In the genomic region with DNA sequence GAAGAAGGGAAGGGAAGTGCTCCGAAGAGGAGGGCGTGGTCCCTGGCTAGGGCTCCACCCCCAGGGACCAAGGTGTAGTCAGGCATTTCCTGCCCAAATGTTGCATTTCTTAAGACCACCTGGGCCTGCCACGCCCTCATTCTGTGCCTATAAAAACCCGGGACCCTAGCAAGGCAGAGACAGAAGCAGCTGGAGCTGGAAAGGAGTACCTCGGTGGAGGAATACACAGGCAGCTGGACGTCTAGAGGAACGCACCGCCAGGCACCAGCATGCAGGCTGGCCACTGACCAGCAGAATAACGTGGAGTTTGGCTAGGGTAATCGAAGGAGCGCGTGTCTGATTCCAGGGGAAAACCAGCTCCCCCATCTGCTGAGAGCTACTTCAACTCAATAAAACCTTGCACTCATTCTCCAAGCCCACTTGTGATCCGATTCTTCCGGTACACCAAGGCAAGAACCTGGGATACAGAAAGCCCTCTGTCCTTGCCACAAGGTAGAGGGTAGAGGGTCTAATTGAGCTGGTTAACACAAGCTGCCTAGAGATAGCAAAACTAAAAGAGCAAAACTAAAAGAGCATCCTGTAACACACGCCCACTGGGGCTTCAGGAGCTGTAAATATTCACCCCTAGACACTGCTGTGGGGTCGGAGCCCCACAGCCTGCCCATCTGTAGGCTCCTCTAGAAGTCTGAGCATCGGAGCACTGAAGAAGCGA, we compare ENCODE assay signal across 1 cellular context.
TF ChIP-seq lines count a peak whose summit lies in the region.

No MANE protein-coding gene starts in this region.

TF ChIP-seq in HepG2, 621 proteins besides CTCF, POLR2A, EP300 and RAD21 (continued from another document and continues in another):
- TF ChIP-seq, protein P1, sequence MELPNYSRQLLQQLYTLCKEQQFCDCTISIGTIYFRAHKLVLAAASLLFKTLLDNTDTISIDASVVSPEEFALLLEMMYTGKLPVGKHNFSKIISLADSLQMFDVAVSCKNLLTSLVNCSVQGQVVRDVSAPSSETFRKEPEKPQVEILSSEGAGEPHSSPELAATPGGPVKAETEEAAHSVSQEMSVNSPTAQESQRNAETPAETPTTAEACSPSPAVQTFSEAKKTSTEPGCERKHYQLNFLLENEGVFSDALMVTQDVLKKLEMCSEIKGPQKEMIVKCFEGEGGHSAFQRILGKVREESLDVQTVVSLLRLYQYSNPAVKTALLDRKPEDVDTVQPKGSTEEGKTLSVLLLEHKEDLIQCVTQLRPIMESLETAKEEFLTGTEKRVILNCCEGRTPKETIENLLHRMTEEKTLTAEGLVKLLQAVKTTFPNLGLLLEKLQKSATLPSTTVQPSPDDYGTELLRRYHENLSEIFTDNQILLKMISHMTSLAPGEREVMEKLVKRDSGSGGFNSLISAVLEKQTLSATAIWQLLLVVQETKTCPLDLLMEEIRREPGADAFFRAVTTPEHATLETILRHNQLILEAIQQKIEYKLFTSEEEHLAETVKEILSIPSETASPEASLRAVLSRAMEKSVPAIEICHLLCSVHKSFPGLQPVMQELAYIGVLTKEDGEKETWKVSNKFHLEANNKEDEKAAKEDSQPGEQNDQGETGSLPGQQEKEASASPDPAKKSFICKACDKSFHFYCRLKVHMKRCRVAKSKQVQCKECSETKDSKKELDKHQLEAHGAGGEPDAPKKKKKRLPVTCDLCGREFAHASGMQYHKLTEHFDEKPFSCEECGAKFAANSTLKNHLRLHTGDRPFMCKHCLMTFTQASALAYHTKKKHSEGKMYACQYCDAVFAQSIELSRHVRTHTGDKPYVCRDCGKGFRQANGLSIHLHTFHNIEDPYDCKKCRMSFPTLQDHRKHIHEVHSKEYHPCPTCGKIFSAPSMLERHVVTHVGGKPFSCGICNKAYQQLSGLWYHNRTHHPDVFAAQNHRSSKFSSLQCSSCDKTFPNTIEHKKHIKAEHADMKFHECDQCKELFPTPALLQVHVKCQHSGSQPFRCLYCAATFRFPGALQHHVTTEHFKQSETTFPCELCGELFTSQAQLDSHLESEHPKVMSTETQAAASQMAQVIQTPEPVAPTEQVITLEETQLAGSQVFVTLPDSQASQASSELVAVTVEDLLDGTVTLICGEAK (IDR thresholded peaks at IDR 0.05) = no peak
- TF ChIP-seq, protein P1 (CRISPR knock-in tag; IDR thresholded peaks at IDR 0.05) = peak; percentile 87
- TF ChIP-seq MXI1 (IDR thresholded peaks at IDR 0.05; ENCODE audit: borderline replicate concordance, low read depth, low read length) = peak; percentile 43; the same call in 1 of the 3 replicates
- TF ChIP-seq, protein P2, sequence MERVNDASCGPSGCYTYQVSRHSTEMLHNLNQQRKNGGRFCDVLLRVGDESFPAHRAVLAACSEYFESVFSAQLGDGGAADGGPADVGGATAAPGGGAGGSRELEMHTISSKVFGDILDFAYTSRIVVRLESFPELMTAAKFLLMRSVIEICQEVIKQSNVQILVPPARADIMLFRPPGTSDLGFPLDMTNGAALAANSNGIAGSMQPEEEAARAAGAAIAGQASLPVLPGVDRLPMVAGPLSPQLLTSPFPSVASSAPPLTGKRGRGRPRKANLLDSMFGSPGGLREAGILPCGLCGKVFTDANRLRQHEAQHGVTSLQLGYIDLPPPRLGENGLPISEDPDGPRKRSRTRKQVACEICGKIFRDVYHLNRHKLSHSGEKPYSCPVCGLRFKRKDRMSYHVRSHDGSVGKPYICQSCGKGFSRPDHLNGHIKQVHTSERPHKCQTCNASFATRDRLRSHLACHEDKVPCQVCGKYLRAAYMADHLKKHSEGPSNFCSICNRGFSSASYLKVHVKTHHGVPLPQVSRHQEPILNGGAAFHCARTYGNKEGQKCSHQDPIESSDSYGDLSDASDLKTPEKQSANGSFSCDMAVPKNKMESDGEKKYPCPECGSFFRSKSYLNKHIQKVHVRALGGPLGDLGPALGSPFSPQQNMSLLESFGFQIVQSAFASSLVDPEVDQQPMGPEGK (CRISPR knock-in tag; IDR thresholded peaks at IDR 0.05) = peak; percentile 6; the same call in 1 of the 2 replicates
- TF ChIP-seq CBFB (CRISPR knock-in tag; IDR thresholded peaks at IDR 0.05) = peak; percentile 66; the same call in 1 of the 2 replicates
- no peak for TF ChIP-seq TBX3 (IDR thresholded peaks at IDR 0.05; ENCODE audit: borderline replicate concordance)
- TF ChIP-seq, protein P3, sequence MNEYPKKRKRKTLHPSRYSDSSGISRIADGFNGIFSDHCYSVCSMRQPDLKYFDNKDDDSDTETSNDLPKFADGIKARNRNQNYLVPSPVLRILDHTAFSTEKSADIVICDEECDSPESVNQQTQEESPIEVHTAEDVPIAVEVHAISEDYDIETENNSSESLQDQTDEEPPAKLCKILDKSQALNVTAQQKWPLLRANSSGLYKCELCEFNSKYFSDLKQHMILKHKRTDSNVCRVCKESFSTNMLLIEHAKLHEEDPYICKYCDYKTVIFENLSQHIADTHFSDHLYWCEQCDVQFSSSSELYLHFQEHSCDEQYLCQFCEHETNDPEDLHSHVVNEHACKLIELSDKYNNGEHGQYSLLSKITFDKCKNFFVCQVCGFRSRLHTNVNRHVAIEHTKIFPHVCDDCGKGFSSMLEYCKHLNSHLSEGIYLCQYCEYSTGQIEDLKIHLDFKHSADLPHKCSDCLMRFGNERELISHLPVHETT (CRISPR knock-in tag; conservative IDR thresholded peaks at IDR 0.05) = no peak
- TF ChIP-seq FOSL2 (CRISPR knock-in tag; IDR thresholded peaks at IDR 0.05) = 0 out of 2 replicates have a peak, but pooled peaks have one; percentile 30
- peak; percentile 80; the same call in 1 of the 2 replicates for TF ChIP-seq KDM3A (CRISPR knock-in tag; IDR thresholded peaks at IDR 0.05; ENCODE audit: low read depth)
- TF ChIP-seq, protein P4, sequence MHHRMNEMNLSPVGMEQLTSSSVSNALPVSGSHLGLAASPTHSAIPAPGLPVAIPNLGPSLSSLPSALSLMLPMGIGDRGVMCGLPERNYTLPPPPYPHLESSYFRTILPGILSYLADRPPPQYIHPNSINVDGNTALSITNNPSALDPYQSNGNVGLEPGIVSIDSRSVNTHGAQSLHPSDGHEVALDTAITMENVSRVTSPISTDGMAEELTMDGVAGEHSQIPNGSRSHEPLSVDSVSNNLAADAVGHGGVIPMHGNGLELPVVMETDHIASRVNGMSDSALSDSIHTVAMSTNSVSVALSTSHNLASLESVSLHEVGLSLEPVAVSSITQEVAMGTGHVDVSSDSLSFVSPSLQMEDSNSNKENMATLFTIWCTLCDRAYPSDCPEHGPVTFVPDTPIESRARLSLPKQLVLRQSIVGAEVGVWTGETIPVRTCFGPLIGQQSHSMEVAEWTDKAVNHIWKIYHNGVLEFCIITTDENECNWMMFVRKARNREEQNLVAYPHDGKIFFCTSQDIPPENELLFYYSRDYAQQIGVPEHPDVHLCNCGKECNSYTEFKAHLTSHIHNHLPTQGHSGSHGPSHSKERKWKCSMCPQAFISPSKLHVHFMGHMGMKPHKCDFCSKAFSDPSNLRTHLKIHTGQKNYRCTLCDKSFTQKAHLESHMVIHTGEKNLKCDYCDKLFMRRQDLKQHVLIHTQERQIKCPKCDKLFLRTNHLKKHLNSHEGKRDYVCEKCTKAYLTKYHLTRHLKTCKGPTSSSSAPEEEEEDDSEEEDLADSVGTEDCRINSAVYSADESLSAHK (CRISPR knock-in tag; IDR thresholded peaks at IDR 0.05; ENCODE audit: borderline replicate concordance) = no peak
- TF ChIP-seq NFE2L2 (IDR thresholded peaks at IDR 0.05; ENCODE audit: low read length) = no peak
- peak; percentile 75 for TF ChIP-seq KLF6 (CRISPR knock-in tag; IDR thresholded peaks at IDR 0.05)
- TF ChIP-seq, protein P5, sequence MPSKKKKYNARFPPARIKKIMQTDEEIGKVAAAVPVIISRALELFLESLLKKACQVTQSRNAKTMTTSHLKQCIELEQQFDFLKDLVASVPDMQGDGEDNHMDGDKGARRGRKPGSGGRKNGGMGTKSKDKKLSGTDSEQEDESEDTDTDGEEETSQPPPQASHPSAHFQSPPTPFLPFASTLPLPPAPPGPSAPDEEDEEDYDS (CRISPR knock-in tag; IDR thresholded peaks at IDR 0.05) = peak; percentile 78
- TF ChIP-seq, protein P6, sequence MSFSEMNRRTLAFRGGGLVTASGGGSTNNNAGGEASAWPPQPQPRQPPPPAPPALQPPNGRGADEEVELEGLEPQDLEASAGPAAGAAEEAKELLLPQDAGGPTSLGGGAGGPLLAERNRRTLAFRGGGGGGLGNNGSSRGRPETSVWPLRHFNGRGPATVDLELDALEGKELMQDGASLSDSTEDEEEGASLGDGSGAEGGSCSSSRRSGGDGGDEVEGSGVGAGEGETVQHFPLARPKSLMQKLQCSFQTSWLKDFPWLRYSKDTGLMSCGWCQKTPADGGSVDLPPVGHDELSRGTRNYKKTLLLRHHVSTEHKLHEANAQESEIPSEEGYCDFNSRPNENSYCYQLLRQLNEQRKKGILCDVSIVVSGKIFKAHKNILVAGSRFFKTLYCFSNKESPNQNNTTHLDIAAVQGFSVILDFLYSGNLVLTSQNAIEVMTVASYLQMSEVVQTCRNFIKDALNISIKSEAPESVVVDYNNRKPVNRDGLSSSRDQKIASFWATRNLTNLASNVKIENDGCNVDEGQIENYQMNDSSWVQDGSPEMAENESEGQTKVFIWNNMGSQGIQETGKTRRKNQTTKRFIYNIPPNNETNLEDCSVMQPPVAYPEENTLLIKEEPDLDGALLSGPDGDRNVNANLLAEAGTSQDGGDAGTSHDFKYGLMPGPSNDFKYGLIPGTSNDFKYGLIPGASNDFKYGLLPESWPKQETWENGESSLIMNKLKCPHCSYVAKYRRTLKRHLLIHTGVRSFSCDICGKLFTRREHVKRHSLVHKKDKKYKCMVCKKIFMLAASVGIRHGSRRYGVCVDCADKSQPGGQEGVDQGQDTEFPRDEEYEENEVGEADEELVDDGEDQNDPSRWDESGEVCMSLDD (CRISPR knock-in tag; IDR thresholded peaks at IDR 0.05; ENCODE audit: borderline replicate concordance) = no peak
- TF ChIP-seq, protein P7, sequence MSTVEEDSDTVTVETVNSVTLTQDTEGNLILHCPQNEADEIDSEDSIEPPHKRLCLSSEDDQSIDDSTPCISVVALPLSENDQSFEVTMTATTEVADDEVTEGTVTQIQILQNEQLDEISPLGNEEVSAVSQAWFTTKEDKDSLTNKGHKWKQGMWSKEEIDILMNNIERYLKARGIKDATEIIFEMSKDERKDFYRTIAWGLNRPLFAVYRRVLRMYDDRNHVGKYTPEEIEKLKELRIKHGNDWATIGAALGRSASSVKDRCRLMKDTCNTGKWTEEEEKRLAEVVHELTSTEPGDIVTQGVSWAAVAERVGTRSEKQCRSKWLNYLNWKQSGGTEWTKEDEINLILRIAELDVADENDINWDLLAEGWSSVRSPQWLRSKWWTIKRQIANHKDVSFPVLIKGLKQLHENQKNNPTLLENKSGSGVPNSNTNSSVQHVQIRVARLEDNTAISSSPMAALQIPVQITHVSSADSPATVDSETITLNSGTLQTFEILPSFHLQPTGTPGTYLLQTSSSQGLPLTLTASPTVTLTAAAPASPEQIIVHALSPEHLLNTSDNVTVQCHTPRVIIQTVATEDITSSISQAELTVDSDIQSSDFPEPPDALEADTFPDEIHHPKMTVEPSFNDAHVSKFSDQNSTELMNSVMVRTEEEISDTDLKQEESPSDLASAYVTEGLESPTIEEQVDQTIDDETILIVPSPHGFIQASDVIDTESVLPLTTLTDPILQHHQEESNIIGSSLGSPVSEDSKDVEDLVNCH (CRISPR knock-in tag; IDR thresholded peaks at IDR 0.05) = no peak
- no peak; the same call in 1 of the 2 replicates for TF ChIP-seq ZNF451 (CRISPR knock-in tag; IDR thresholded peaks at IDR 0.05)
- no peak for TF ChIP-seq POLR2AphosphoS2 (IDR thresholded peaks at IDR 0.05; ENCODE audit: low read depth, low read length)
- TF ChIP-seq, protein P8, sequence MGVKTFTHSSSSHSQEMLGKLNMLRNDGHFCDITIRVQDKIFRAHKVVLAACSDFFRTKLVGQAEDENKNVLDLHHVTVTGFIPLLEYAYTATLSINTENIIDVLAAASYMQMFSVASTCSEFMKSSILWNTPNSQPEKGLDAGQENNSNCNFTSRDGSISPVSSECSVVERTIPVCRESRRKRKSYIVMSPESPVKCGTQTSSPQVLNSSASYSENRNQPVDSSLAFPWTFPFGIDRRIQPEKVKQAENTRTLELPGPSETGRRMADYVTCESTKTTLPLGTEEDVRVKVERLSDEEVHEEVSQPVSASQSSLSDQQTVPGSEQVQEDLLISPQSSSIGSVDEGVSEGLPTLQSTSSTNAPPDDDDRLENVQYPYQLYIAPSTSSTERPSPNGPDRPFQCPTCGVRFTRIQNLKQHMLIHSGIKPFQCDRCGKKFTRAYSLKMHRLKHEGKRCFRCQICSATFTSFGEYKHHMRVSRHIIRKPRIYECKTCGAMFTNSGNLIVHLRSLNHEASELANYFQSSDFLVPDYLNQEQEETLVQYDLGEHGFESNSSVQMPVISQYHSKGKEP (CRISPR knock-in tag; IDR thresholded peaks at IDR 0.05) = no peak; the same call in 1 of the 2 replicates
- TF ChIP-seq ZNF563 (CRISPR knock-in tag; IDR thresholded peaks at IDR 0.05) = peak; percentile 81
- TF ChIP-seq GATAD2A (CRISPR knock-in tag; IDR thresholded peaks at IDR 0.05) = peak; percentile 60
- no peak for TF ChIP-seq CBX2 (IDR thresholded peaks at IDR 0.05; ENCODE audit: low read depth, low read length)
- peak; percentile 73; the same call in 1 of the 2 replicates for TF ChIP-seq CBX2 (CRISPR knock-in tag; IDR thresholded peaks at IDR 0.05; ENCODE audit: low read depth)
